3 cellular contexts compared by ENCODE assay signal in the genomic region with DNA sequence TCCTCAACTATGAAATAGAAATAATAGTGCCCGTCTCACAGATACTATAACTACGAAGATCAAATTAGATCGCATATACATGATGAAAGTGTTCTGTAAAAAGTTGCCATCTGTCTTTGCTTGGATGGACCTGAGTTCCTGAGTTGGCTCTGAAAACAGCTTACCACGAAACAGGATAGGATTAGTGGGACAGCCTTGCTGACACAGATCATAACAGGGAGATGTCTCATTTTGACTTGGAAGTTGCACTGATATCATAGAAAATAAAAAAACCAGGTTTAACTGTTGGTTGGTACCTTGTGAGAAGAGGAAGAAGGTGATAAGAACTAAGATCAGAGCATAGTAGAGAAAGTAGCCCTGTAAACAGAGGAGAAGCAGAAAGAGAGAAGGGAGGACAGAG.
TF ChIP-seq lines count a peak whose summit lies in the region.

No MANE protein-coding gene starts in this region.

TF ChIP-seq in SK-N-SH treated with all-trans-retinoic acid at 6 μM for 48 hours, 23 proteins besides CTCF, POLR2A, EP300 and RAD21 (continues in another document):
- TF ChIP-seq POU6F1 (CRISPR knock-in tag; IDR thresholded peaks at IDR 0.05; ENCODE audit: borderline replicate concordance, low read depth) = no peak
- TF ChIP-seq ZNF565 (CRISPR knock-in tag; conservative IDR thresholded peaks at IDR 0.05; ENCODE audit: low read depth) = no peak
- no peak for TF ChIP-seq ZNF8 (CRISPR knock-in tag; IDR thresholded peaks at IDR 0.05)
- no peak for TF ChIP-seq ESRRG (CRISPR knock-in tag; IDR thresholded peaks at IDR 0.05)
- TF ChIP-seq TCF4 (CRISPR knock-in tag; IDR thresholded peaks at IDR 0.05; ENCODE audit: borderline replicate concordance) = no peak
- TF ChIP-seq ZNF70 (CRISPR knock-in tag; IDR thresholded peaks at IDR 0.05) = no peak
- TF ChIP-seq CREB5 (CRISPR knock-in tag; IDR thresholded peaks at IDR 0.05; ENCODE audit: low read depth) = no peak
- no peak for TF ChIP-seq PPARA (CRISPR knock-in tag; IDR thresholded peaks at IDR 0.05; ENCODE audit: borderline replicate concordance)
- TF ChIP-seq BACH2 (CRISPR knock-in tag; IDR thresholded peaks at IDR 0.05; ENCODE audit: borderline replicate concordance) = no peak
- no peak for TF ChIP-seq ISL1 (CRISPR knock-in tag; IDR thresholded peaks at IDR 0.05)
- no peak for TF ChIP-seq CSRNP3 (CRISPR knock-in tag; IDR thresholded peaks at IDR 0.05)
- no peak for TF ChIP-seq TOX (CRISPR knock-in tag; IDR thresholded peaks at IDR 0.05; ENCODE audit: borderline replicate concordance)

TF ChIP-seq in SK-N-SH, 30 proteins besides CTCF, POLR2A, EP300 and RAD21:
- TF ChIP-seq GATA2 (CRISPR knock-in tag; IDR thresholded peaks at IDR 0.05) = no peak
- TF ChIP-seq FOXJ3 (CRISPR knock-in tag; IDR thresholded peaks at IDR 0.05) = no peak
- no peak for TF ChIP-seq GABPA (IDR thresholded peaks at IDR 0.05; ENCODE audit: low read depth)
- no peak for TF ChIP-seq TAF1 (IDR thresholded peaks at IDR 0.05; ENCODE audit: borderline replicate concordance, low read depth, low read length)
- no peak for TF ChIP-seq NFIC (IDR thresholded peaks at IDR 0.05; ENCODE audit: borderline replicate concordance)
- TF ChIP-seq, protein P1, sequence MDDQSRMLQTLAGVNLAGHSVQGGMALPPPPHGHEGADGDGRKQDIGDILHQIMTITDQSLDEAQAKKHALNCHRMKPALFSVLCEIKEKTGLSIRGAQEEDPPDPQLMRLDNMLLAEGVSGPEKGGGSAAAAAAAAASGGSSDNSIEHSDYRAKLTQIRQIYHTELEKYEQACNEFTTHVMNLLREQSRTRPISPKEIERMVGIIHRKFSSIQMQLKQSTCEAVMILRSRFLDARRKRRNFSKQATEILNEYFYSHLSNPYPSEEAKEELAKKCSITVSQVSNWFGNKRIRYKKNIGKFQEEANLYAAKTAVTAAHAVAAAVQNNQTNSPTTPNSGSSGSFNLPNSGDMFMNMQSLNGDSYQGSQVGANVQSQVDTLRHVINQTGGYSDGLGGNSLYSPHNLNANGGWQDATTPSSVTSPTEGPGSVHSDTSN (IDR thresholded peaks at IDR 0.05) = no peak
- no peak for TF ChIP-seq TCF12 (IDR thresholded peaks at IDR 0.05)
- TF ChIP-seq ELF1 (IDR thresholded peaks at IDR 0.05) = no peak
- TF ChIP-seq RFX5 (IDR thresholded peaks at IDR 0.05; ENCODE audit: low read length) = no peak
- TF ChIP-seq, protein P2, sequence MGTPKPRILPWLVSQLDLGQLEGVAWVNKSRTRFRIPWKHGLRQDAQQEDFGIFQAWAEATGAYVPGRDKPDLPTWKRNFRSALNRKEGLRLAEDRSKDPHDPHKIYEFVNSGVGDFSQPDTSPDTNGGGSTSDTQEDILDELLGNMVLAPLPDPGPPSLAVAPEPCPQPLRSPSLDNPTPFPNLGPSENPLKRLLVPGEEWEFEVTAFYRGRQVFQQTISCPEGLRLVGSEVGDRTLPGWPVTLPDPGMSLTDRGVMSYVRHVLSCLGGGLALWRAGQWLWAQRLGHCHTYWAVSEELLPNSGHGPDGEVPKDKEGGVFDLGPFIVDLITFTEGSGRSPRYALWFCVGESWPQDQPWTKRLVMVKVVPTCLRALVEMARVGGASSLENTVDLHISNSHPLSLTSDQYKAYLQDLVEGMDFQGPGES (IDR thresholded peaks at IDR 0.05; ENCODE audit: low read depth, low read length) = no peak
- TF ChIP-seq MEF2A (IDR thresholded peaks at IDR 0.05; ENCODE audit: borderline replicate concordance, low read depth) = no peak
- TF ChIP-seq YY1 (IDR thresholded peaks at IDR 0.05; ENCODE audit: low read depth) = no peak
- no peak for TF ChIP-seq MAX (IDR thresholded peaks at IDR 0.05; ENCODE audit: low read depth)
- TF ChIP-seq SIN3A (IDR thresholded peaks at IDR 0.05; ENCODE audit: borderline replicate concordance, low read depth, low read length) = no peak

TF ChIP-seq in HepG2, 621 proteins besides CTCF, POLR2A, EP300 and RAD21:
- TF ChIP-seq MYNN (CRISPR knock-in tag; IDR thresholded peaks at IDR 0.05; ENCODE audit: low read depth) (no peak), CBX5 (CRISPR knock-in tag; IDR thresholded peaks at IDR 0.05; ENCODE audit: borderline replicate concordance) (no peak), NPAS2 (CRISPR knock-in tag; IDR thresholded peaks at IDR 0.05; ENCODE audit: borderline replicate concordance) (no peak), ZNF3 (CRISPR knock-in tag; IDR thresholded peaks at IDR 0.05) (no peak)
